ENCODE assay signal across 9 cellular contexts in genomic region chr19:48815870-48816501, GRCh38. TPM values are rescaled to one million over a fixed set of nuclear protein-coding genes. Genes with fewer than 3 reads are reported as not detected.
DNase-seq lines count a peak whose midpoint lies in the region; ATAC-seq and TF ChIP-seq lines count a peak whose summit lies in the region.
"Had no signal": no experiment of that assay in that cellular context is flagged by ENCODE, and none has a peak within 500 bp of the region (broad histone marks: within the 10 kb centered on the region; RNA-seq: fewer than 3 reads in every experiment).

No MANE protein-coding gene starts in this region.

- H3K27me3 Mint-ChIP-seq in central memory CD8-positive, alpha-beta T cell = no peaks in the 10 kb centered on the region
- H3K27me3 Mint-ChIP-seq in natural killer cell treated with Interleukin-12 subunit alpha and Interleukin-12 subunit beta and Interleukin-15 and Interleukin-18, amount 100 ng/mL, for 72 hours = no peaks in the 10 kb centered on the region

- peak; percentile 48 for ATAC-seq in central memory CD8-positive, alpha-beta T cell (replicated peaks; ENCODE audit: extremely low read depth, poor library complexity, severe bottlenecking)
- no peak for ATAC-seq in natural killer cell treated with Interleukin-12 subunit alpha and Interleukin-12 subunit beta and Interleukin-15 and Interleukin-18, amount 100 ng/mL, for 72 hours
- ATAC-seq in GM21825 (IDR thresholded peaks at IDR 0.05; ENCODE audit: unreplicated experiment) (no peak), GM19395 (IDR thresholded peaks at IDR 0.05; ENCODE audit: unreplicated experiment) (no peak), HG03196 (IDR thresholded peaks at IDR 0.05; ENCODE audit: unreplicated experiment) (no peak)

- H3K36me3 Mint-ChIP-seq in central memory CD8-positive, alpha-beta T cell (ENCODE audit: insufficient read depth) = no peaks in the 10 kb centered on the region
- no peaks in the 10 kb centered on the region for H3K36me3 Mint-ChIP-seq in natural killer cell treated with Interleukin-12 subunit alpha and Interleukin-12 subunit beta and Interleukin-15 and Interleukin-18, amount 100 ng/mL, for 72 hours

- peak; percentile 58 for DNase-seq in NCI-H1436 (lab: John Stamatoyannopoulos, UW)
- DNase-seq in NCI-H1436 treated with DMSO at 0.1 percent for 48 hours (lab: John Stamatoyannopoulos, UW) = no peak
- no peak for DNase-seq in central memory CD8-positive, alpha-beta T cell (ENCODE audit: low spot score in 2 of 2)
- no peak for DNase-seq in natural killer cell treated with Interleukin-12 subunit alpha and Interleukin-12 subunit beta and Interleukin-15 and Interleukin-18, amount 100 ng/mL, for 72 hours (ENCODE audit: low spot score)
- DNase-seq: KG1 had no signal

- no peak for TF ChIP-seq CTCF in Loucy (conservative IDR thresholded peaks at IDR 0.05; ENCODE audit: low read length)

- H3K79me2 ChIP-seq in Loucy (ENCODE audit: insufficient read depth, low read length) = no peaks in the 10 kb centered on the region

- peak overlapping the region; percentile 17 for H3K9ac ChIP-seq in Loucy (ENCODE audit: low read depth, low read length, poor library complexity, severe bottlenecking)

- no peak overlapping the region for H3K4me3 ChIP-seq in Loucy (ENCODE audit: low read length, poor library complexity, severe bottlenecking)

- H3K4me1 ChIP-seq in Loucy (ENCODE audit: insufficient read depth, low read length, poor library complexity, severe bottlenecking) = no peaks in the 10 kb centered on the region

- H3K27ac Mint-ChIP-seq in central memory CD8-positive, alpha-beta T cell (ENCODE audit: low read depth) = no peak overlapping the region
- no peak overlapping the region for H3K27ac Mint-ChIP-seq in natural killer cell treated with Interleukin-12 subunit alpha and Interleukin-12 subunit beta and Interleukin-15 and Interleukin-18, amount 100 ng/mL, for 72 hours

- H2AFZ ChIP-seq in Loucy (ENCODE audit: low read length) = no peak overlapping the region

- no peak overlapping the region for H3K4me3 Mint-ChIP-seq in central memory CD8-positive, alpha-beta T cell
- H3K4me3 Mint-ChIP-seq in natural killer cell treated with Interleukin-12 subunit alpha and Interleukin-12 subunit beta and Interleukin-15 and Interleukin-18, amount 100 ng/mL, for 72 hours = peak overlapping the region; percentile 27

- no peak overlapping the region for H3K4me2 ChIP-seq in Loucy (ENCODE audit: low read depth, low read length, poor library complexity, severe bottlenecking)

- no peaks in the 10 kb centered on the region for H3K9me2 ChIP-seq in Loucy (replicated peaks; ENCODE audit: low read depth, low read length)

- no peaks in the 10 kb centered on the region for H3F3A ChIP-seq in Loucy (ENCODE audit: low read depth)

- no peaks in the 10 kb centered on the region for H3K27me3 ChIP-seq in Loucy (ENCODE audit: insufficient read depth, low read length, poor library complexity, severe bottlenecking)

- H3K36me3 ChIP-seq in Loucy (ENCODE audit: insufficient read depth, low read length) = no peaks in the 10 kb centered on the region

- peaks cover 9% of the 10 kb centered on the region for H3K4me1 Mint-ChIP-seq in central memory CD8-positive, alpha-beta T cell
- H3K4me1 Mint-ChIP-seq in natural killer cell treated with Interleukin-12 subunit alpha and Interleukin-12 subunit beta and Interleukin-15 and Interleukin-18, amount 100 ng/mL, for 72 hours (ENCODE audit: low read depth in 2 of 2) = peaks cover 3 to 13% of the 10 kb centered on the region in 2 donors

- no peaks in the 10 kb centered on the region for H3K9me3 Mint-ChIP-seq in central memory CD8-positive, alpha-beta T cell
- H3K9me3 Mint-ChIP-seq in natural killer cell treated with Interleukin-12 subunit alpha and Interleukin-12 subunit beta and Interleukin-15 and Interleukin-18, amount 100 ng/mL, for 72 hours = no peaks in the 10 kb centered on the region

- H4K20me1 ChIP-seq in Loucy (ENCODE audit: insufficient read depth, low read length, poor library complexity, severe bottlenecking) = no peaks in the 10 kb centered on the region

- no peaks in the 10 kb centered on the region for H3K9me3 ChIP-seq in Loucy (ENCODE audit: insufficient read depth, low read depth, low read length)

RNA-seq across cellular contexts. Expression of gene BCAT2, which starts 5.2 kb away (rescaled TPM):
- total RNA-seq in natural killer cell treated with Interleukin-12 subunit alpha and Interleukin-12 subunit beta and Interleukin-15 and Interleukin-18, amount 100 ng/mL, for 72 hours = 10 to 100 TPM; 31.7 to 40.4 TPM

RNA-seq across cellular contexts. Expression of gene HSD17B14, which starts 20.3 kb away (rescaled TPM):
- total RNA-seq in natural killer cell treated with Interleukin-12 subunit alpha and Interleukin-12 subunit beta and Interleukin-15 and Interleukin-18, amount 100 ng/mL, for 72 hours = under 1 TPM in 1 of 2 donors, not detected in 1; 0.26 TPM

RNA-seq across cellular contexts. Expression of gene PLEKHA4, which starts 52.4 kb away (rescaled TPM):
- total RNA-seq in natural killer cell treated with Interleukin-12 subunit alpha and Interleukin-12 subunit beta and Interleukin-15 and Interleukin-18, amount 100 ng/mL, for 72 hours = 1 to 10 TPM; 3.8 to 5.4 TPM

RNA-seq across cellular contexts. Expression of gene PPP1R15A, which starts 56.2 kb away (rescaled TPM):
- total RNA-seq in natural killer cell treated with Interleukin-12 subunit alpha and Interleukin-12 subunit beta and Interleukin-15 and Interleukin-18, amount 100 ng/mL, for 72 hours = 100 to 1,000 TPM in 1 of 2 donors, 10 to 100 TPM in 1; 74.1 to 111 TPM
